8 cellular contexts compared by ENCODE assay signal in genomic region chr12:49189731-49190314, GRCh38. TPM values are rescaled to one million over a fixed set of nuclear protein-coding genes. Genes with fewer than 3 reads are reported as not detected.
DNase-seq lines count a peak whose midpoint lies in the region; ATAC-seq, FAIRE-seq and TF ChIP-seq lines count a peak whose summit lies in the region.

No MANE protein-coding gene starts in this region.

- H3K36me3 Mint-ChIP-seq in activated CD4-positive, alpha-beta T cell treated with anti-CD3 and anti-CD28 coated beads, Interleukin-2, amount 10 ng/mL, durations not matched to agents 7 days and 5 days (ENCODE audit: low read depth): peaks cover 20% of the 10 kb centered on the region

- H3K4me3 Mint-ChIP-seq in activated CD4-positive, alpha-beta T cell treated with anti-CD3 and anti-CD28 coated beads, Interleukin-2, amount 10 ng/mL, durations not matched to agents 7 days and 5 days: peak overlapping the region; percentile 97

- intact Hi-C loops in pancreas (cut with DNase I): no loop called here

- H3K27ac Mint-ChIP-seq in activated CD4-positive, alpha-beta T cell treated with anti-CD3 and anti-CD28 coated beads, Interleukin-2, amount 10 ng/mL, durations not matched to agents 7 days and 5 days: peak overlapping the region; percentile 99

- DNase-seq in activated CD4-positive, alpha-beta T cell treated with anti-CD3 and anti-CD28 coated beads, Interleukin-2, amount 10 ng/mL, durations not matched to agents 7 days and 5 days: no peak
- DNase-seq in activated CD4-positive, alpha-beta T cell treated with anti-CD3 and anti-CD28 coated beads for 1 hour: no peak
- DNase-seq in WERI-Rb-1 (no peak), suprapubic skin (ENCODE audit: low spot score in 2 of 2) (no peak), pancreas (no peak), NCI-H226 (no peak)

- FAIRE-seq in pancreas (lab: Jason Lieb, UNC): no peak

- H3K9me3 ChIP-seq in WERI-Rb-1 (ENCODE audit: severe bottlenecking): no peaks in the 10 kb centered on the region
- no peaks in the 10 kb centered on the region for H3K9me3 ChIP-seq in iPS-20b (ENCODE audit: insufficient read depth, low read depth, low read length)
- H3K9me3 ChIP-seq in suprapubic skin: no peaks in the 10 kb centered on the region
- H3K9me3 ChIP-seq in pancreas: no peaks in the 10 kb centered on the region

- POLR2A ChIA-PET in activated CD4-positive, alpha-beta T cell treated with anti-CD3 and anti-CD28 coated beads, Interleukin-2, amount 10 ng/mL, durations not matched to agents 7 days and 5 days (lab: Charles Lee): interaction anchor here (0.6 to 2.4 kb wide), 2 partner anchors 59 to 79 kb away, joined by 4 to 17 read pairs; partner anchors contain the start of gene TUBA1B

- H3K9me3 Mint-ChIP-seq in activated CD4-positive, alpha-beta T cell treated with anti-CD3 and anti-CD28 coated beads, Interleukin-2, amount 10 ng/mL, durations not matched to agents 7 days and 5 days: no peaks in the 10 kb centered on the region

- peak overlapping the region; percentile 75; the same call in 1 of the 2 replicates for H3K9ac ChIP-seq in iPS-20b (ENCODE audit: low read depth, low read length)

- TF ChIP-seq EP300 in suprapubic skin (IDR thresholded peaks at IDR 0.05): no peak

- H3K27me3 Mint-ChIP-seq in activated CD4-positive, alpha-beta T cell treated with anti-CD3 and anti-CD28 coated beads, Interleukin-2, amount 10 ng/mL, durations not matched to agents 7 days and 5 days: peaks cover 6% of the 10 kb centered on the region

- H3K36me3 ChIP-seq in WERI-Rb-1: peaks cover 11% of the 10 kb centered on the region; the same call in 1 of the 2 replicates
- H3K36me3 ChIP-seq in iPS-20b (ENCODE audit: insufficient read depth, low read depth, low read length): peaks cover 24% of the 10 kb centered on the region
- H3K36me3 ChIP-seq in suprapubic skin: peaks cover 18% of the 10 kb centered on the region
- H3K36me3 ChIP-seq in pancreas: no peaks in the 10 kb centered on the region

- no peak for TF ChIP-seq CTCF in WERI-Rb-1 (IDR thresholded peaks at IDR 0.05; ENCODE audit: low read depth, low read length)
- TF ChIP-seq CTCF in suprapubic skin (IDR thresholded peaks at IDR 0.05): no peak
- TF ChIP-seq CTCF in pancreas (IDR thresholded peaks at IDR 0.05): no peak

- no peak for TF ChIP-seq POLR2A in suprapubic skin (IDR thresholded peaks at IDR 0.05)

- H3K4me3 ChIP-seq in WERI-Rb-1 (ENCODE audit: low read depth, low read length): peak overlapping the region; percentile 94; the same call in 1 of the 2 replicates
- peak overlapping the region; percentile 75; the same call in 1 of the 2 replicates for H3K4me3 ChIP-seq in iPS-20b (ENCODE audit: low read length)
- H3K4me3 ChIP-seq in suprapubic skin: peak overlapping the region; percentile 95
- peak overlapping the region in 1 of 4 donors; percentile 80 for H3K4me3 ChIP-seq in pancreas

- H3K27me3 ChIP-seq in WERI-Rb-1 (ENCODE audit: insufficient read depth, low read depth, severe bottlenecking) (no peaks in the 10 kb centered on the region), iPS-20b (ENCODE audit: insufficient read depth, low read length) (no peaks in the 10 kb centered on the region), suprapubic skin (no peaks in the 10 kb centered on the region), pancreas (no peaks in the 10 kb centered on the region)

- 83% methylated on average over 6 of the region's 6 CpGs for WGBS in suprapubic skin
- 59 to 73% methylated on average over 6 of the region's 6 CpGs for WGBS in pancreas, 2 donors

- H3K27ac ChIP-seq in WERI-Rb-1 (peak overlapping the region; percentile 63), iPS-20b (ENCODE audit: low read length) (no peak overlapping the region), suprapubic skin (peak overlapping the region; percentile 99), pancreas (peak overlapping the region in 2 of 4 donors; percentile 96 to 97)

- peaks cover 27% of the 10 kb centered on the region for H3K4me1 Mint-ChIP-seq in activated CD4-positive, alpha-beta T cell treated with anti-CD3 and anti-CD28 coated beads, Interleukin-2, amount 10 ng/mL, durations not matched to agents 7 days and 5 days

- ATAC-seq in pancreas: no peak
- no peak for ATAC-seq in GM21737 (IDR thresholded peaks at IDR 0.05; ENCODE audit: unreplicated experiment)

- peaks cover 12% of the 10 kb centered on the region; the same call in 1 of the 2 replicates for H3K4me1 ChIP-seq in iPS-20b (ENCODE audit: insufficient read depth, low read length)
- H3K4me1 ChIP-seq in suprapubic skin: peaks cover 28% of the 10 kb centered on the region
- H3K4me1 ChIP-seq in pancreas: no peaks in the 10 kb centered on the region

- CTCF ChIA-PET in activated CD4-positive, alpha-beta T cell treated with anti-CD3 and anti-CD28 coated beads, Interleukin-2, amount 10 ng/mL, durations not matched to agents 7 days and 5 days (lab: Charles Lee): interaction anchor here (0.6 to 0.8 kb wide), 2 partner anchors 50 to 379 kb away, joined by 3 to 4 read pairs; no protein-coding TSS in a partner anchor

RNA-seq across cellular contexts. Expression of gene TUBA1A, which starts 0.9 kb away (rescaled TPM):
- 100 to 1,000 TPM in 1 of 2 experiments, 10 to 100 TPM in 1; 94.8 to 109 TPM for total RNA-seq in activated CD4-positive, alpha-beta T cell treated with anti-CD3 and anti-CD28 coated beads, Interleukin-2, amount 10 ng/mL, durations not matched to agents 7 days and 5 days
- total RNA-seq in suprapubic skin (100 to 1,000 TPM in 3 of 4 donors, 10 to 100 TPM in 1; 70.0 to 251 (median 181) TPM), pancreas (10 to 100 TPM in 5 of 6 donors, 1 to 10 TPM in 1; 9.1 to 93.8 (median 21.4) TPM)
- polyA plus RNA-seq in pancreas: 10 to 100 TPM; 31.1 to 86.8 TPM

RNA-seq across cellular contexts. Expression of gene TUBA1B, which starts 58.6 kb away (rescaled TPM):
- 1,000 to 10,000 TPM; 2,153 to 2,254 TPM for total RNA-seq in activated CD4-positive, alpha-beta T cell treated with anti-CD3 and anti-CD28 coated beads, Interleukin-2, amount 10 ng/mL, durations not matched to agents 7 days and 5 days
- total RNA-seq in suprapubic skin (100 to 1,000 TPM; 240 to 523 (median 441) TPM), pancreas (100 to 1,000 TPM in 3 of 6 donors, 10 to 100 TPM in 3; 43.1 to 185 (median 108) TPM)
- polyA plus RNA-seq in pancreas: 100 to 1,000 TPM in 1 of 2 donors, 10 to 100 TPM in 1; 92.0 to 214 TPM

Comparison
In these comparisons a context has a peak if more than half of its experiments do, and no peak if none do; other contexts are left out.
1. RNA of gene TUBA1B, which starts 58.6 kb away (total RNA-seq): 2,153 to 2,254 TPM in activated CD4-positive, alpha-beta T cell treated with anti-CD3 and anti-CD28 coated beads, Interleukin-2, amount 10 ng/mL, durations not matched to agents 7 days and 5 days; 240 to 523 TPM in suprapubic skin and 43.1 to 185 TPM in pancreas; every median in the first group is over 4 times any median in the second.